In the genomic region with DNA sequence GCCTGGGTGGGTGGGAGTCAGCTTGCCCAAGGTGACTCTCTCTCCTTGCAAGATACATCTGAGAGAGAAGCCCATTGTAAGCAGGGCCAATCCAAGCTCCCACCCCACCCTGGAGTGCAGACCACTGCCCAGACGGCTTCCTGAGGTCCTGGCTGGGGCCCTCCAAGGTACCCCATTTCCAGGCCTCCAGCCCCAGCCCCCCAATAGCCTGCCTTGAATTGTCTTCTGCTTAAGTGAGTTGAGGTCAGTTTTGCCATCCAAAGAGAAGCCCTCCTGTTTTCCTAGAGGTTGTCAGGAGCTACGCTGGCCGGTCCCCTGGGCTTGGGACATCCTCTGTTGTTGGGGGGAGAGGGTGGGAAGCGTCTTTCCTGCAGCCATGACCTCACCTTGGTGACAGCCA, we compare ENCODE assay signal across 19 cellular contexts. TPM values are rescaled to one million over a fixed set of nuclear protein-coding genes. Genes with fewer than 3 reads are reported as not detected.
DNase-seq lines count a peak whose midpoint lies in the region; ATAC-seq and TF ChIP-seq lines count a peak whose summit lies in the region.
"Had no signal": no experiment of that assay in that cellular context is flagged by ENCODE, and none has a peak within 500 bp of the region (broad histone marks: within the 10 kb centered on the region; RNA-seq: fewer than 3 reads in every experiment).

No MANE protein-coding gene starts in this region.

- H3K4me2 ChIP-seq in SK-N-SH = no peak overlapping the region

- no peaks in the 10 kb centered on the region for H3K27me3 Mint-ChIP-seq in chondrocyte (ENCODE audit: low read depth)
- H3K27me3 Mint-ChIP-seq in nephron progenitor cell (ENCODE audit: low read depth, poor library complexity) = peaks cover 3% of the 10 kb centered on the region
- no peaks in the 10 kb centered on the region for H3K27me3 Mint-ChIP-seq in activated CD4-positive, alpha-beta T cell treated with anti-CD3 and anti-CD28 coated beads for 36 hours

- TF ChIP-seq CTCF in SK-N-SH (IDR thresholded peaks at IDR 0.05) = no peak
- TF ChIP-seq CTCF in chondrocyte (IDR thresholded peaks at IDR 0.05) = no peak
- no peak for TF ChIP-seq CTCF in nephron progenitor cell (IDR thresholded peaks at IDR 0.05)
- no peak for TF ChIP-seq CTCF in spleen (IDR thresholded peaks at IDR 0.05 in 8 of 11, conservative IDR thresholded peaks at IDR 0.05 in 3 of 11)

- ATAC-seq in SK-N-SH treated with all-trans-retinoic acid at 6 μM for 48 hours (no peak), HG02623 (IDR thresholded peaks at IDR 0.05; ENCODE audit: unreplicated experiment) (no peak)
- no peak for ATAC-seq in activated CD4-positive, alpha-beta T cell treated with anti-CD3 and anti-CD28 coated beads for 36 hours

- CTCF ChIA-PET in SK-N-SH (lab: Yijun Ruan, JAX) = interaction anchor here (1.9 kb wide), 1 partner anchor 16 kb away, joined by 6 read pairs; no protein-coding TSS in a partner anchor
- CTCF ChIA-PET in activated CD4-positive, alpha-beta T cell treated with anti-CD3 and anti-CD28 coated beads for 36 hours (lab: Charles Lee) = interaction anchor here (0.6 kb wide), 1 partner anchor 136 kb away, joined by 4 read pairs; no protein-coding TSS in a partner anchor

- no peak for TF ChIP-seq POLR2A in spleen (IDR thresholded peaks at IDR 0.05)

- whole genome bisulfite sequencing in SK-N-SH (ENCODE audit: low lambda C conversion rate) = 25% methylated on average over 2 of the region's 4 CpGs
- 72 to 91% (median 83%) methylated on average over 4 of the region's 4 CpGs for WGBS in spleen, 5 donors

- intact Hi-C loops in spleen (cut with DNase I; ENCODE audit: low total_unique reads) = no loop called here
- intact Hi-C loops in activated CD4-positive, alpha-beta T cell treated with anti-CD3 and anti-CD28 coated beads for 36 hours (cut with DNase I, micrococcal nuclease) = no loop called here

- TF ChIP-seq EP300 in SK-N-SH (IDR thresholded peaks at IDR 0.05; ENCODE audit: borderline replicate concordance in 1 of 2, low read depth in 1 of 2, low read length in 1 of 2) = no peak

- H3K9ac ChIP-seq in SK-N-SH = no peak overlapping the region

- no peaks in the 10 kb centered on the region for H3K79me2 ChIP-seq in SK-N-SH (ENCODE audit: insufficient read depth)

- DNase-seq in SK-N-SH (peak; percentile 13), chondrocyte (ENCODE audit: low spot score) (peak; percentile 47), nephron progenitor cell (no peak), spleen (peak; percentile 19)
- no peak for DNase-seq in activated CD4-positive, alpha-beta T cell treated with anti-CD3 and anti-CD28 coated beads for 36 hours
- DNase-seq in activated T-cell treated with anti-CD3 and anti-CD28 coated beads, Interleukin-2, amount 50 U/mL, for 1 hour = no peak
- DNase-seq: Calu3; CD4-positive, alpha-beta memory T cell; DMS53; Kasumi-1; NCI-H1105 treated with DMSO at 0.1 percent for 48 hours; NCI-H1694 treated with DMSO at 0.1 percent for 48 hours; NCI-H345; NCI-H526 treated with DMSO at 0.1 percent for 48 hours had no signal

- H3K9me3 ChIP-seq in SK-N-SH (no peaks in the 10 kb centered on the region), spleen (peaks cover 0 to 2% (median under 1%) of the 10 kb centered on the region in 8 donors)
- H3K9me3 ChIP-seq: BE2C had no signal

- peak overlapping the region in 1 of 2 experiments; percentile 86; a peak in 2 of 4 replicates for H3K27ac ChIP-seq in SK-N-SH (ENCODE audit: low read depth in 2 of 2, low read length in 1 of 2)
- H3K27ac ChIP-seq in spleen = no peak overlapping the region
- H3K27ac ChIP-seq: 22Rv1 had no signal

- no peak overlapping the region for H3K27ac Mint-ChIP-seq in chondrocyte (ENCODE audit: unreplicated experiment)
- H3K27ac Mint-ChIP-seq in nephron progenitor cell = peak overlapping the region; percentile 94
- no peak overlapping the region for H3K27ac Mint-ChIP-seq in activated CD4-positive, alpha-beta T cell treated with anti-CD3 and anti-CD28 coated beads for 36 hours
- H3K27ac Mint-ChIP-seq: CD4-positive, alpha-beta memory T cell; IgD-negative memory B cell had no signal

- TF ChIP-seq RAD21 in SK-N-SH (IDR thresholded peaks at IDR 0.05; ENCODE audit: low read length) = no peak

- no peaks in the 10 kb centered on the region for H3K36me3 ChIP-seq in SK-N-SH (replicated peaks in 1 of 2; ENCODE audit: control insufficient read depth in 1 of 2, insufficient read depth in 2 of 2, low read length in 1 of 2)
- peaks cover 0 to 4% (median 0%) of the 10 kb centered on the region in 6 donors for H3K36me3 ChIP-seq in spleen
- H3K36me3 ChIP-seq: BE2C had no signal

- H3K9me3 Mint-ChIP-seq in chondrocyte (ENCODE audit: low read depth) (peaks cover 3% of the 10 kb centered on the region), nephron progenitor cell (peaks cover 8% of the 10 kb centered on the region)
- no peaks in the 10 kb centered on the region for H3K9me3 Mint-ChIP-seq in activated CD4-positive, alpha-beta T cell treated with anti-CD3 and anti-CD28 coated beads for 36 hours (ENCODE audit: low read depth)

- H2AFZ ChIP-seq in SK-N-SH (ENCODE audit: low read depth) = no peak overlapping the region

- H3K9me2 ChIP-seq in SK-N-SH = no peaks in the 10 kb centered on the region

- H3K4me3 Mint-ChIP-seq in chondrocyte (ENCODE audit: unreplicated experiment) (no peak overlapping the region), nephron progenitor cell (no peak overlapping the region)
- H3K4me3 Mint-ChIP-seq in activated CD4-positive, alpha-beta T cell treated with anti-CD3 and anti-CD28 coated beads for 36 hours = no peak overlapping the region
- H3K4me3 Mint-ChIP-seq: CD4-positive, alpha-beta memory T cell; IgD-negative memory B cell had no signal

- no peaks in the 10 kb centered on the region for H4K20me1 ChIP-seq in SK-N-SH (ENCODE audit: insufficient read depth)

- H3K4me3 ChIP-seq in SK-N-SH (ENCODE audit: low read depth in 2 of 2, low read length in 1 of 2) (no peak overlapping the region), spleen (no peak overlapping the region)

- H3K36me3 Mint-ChIP-seq in chondrocyte (ENCODE audit: low read depth) (peaks cover 2% of the 10 kb centered on the region), nephron progenitor cell (ENCODE audit: low read depth) (peaks cover 7% of the 10 kb centered on the region)
- H3K36me3 Mint-ChIP-seq in activated CD4-positive, alpha-beta T cell treated with anti-CD3 and anti-CD28 coated beads for 36 hours (ENCODE audit: low read depth) = no peaks in the 10 kb centered on the region
- H3K36me3 Mint-ChIP-seq: CD4-positive, alpha-beta memory T cell; IgD-negative memory B cell had no signal

- H3F3A ChIP-seq in SK-N-SH (replicated peaks; ENCODE audit: insufficient read depth) = no peaks in the 10 kb centered on the region

- H3K4me1 Mint-ChIP-seq in chondrocyte (ENCODE audit: low read depth) = peaks cover 17% of the 10 kb centered on the region
- peaks cover 75% of the 10 kb centered on the region for H3K4me1 Mint-ChIP-seq in nephron progenitor cell
- no peaks in the 10 kb centered on the region for H3K4me1 Mint-ChIP-seq in activated CD4-positive, alpha-beta T cell treated with anti-CD3 and anti-CD28 coated beads for 36 hours
- H3K4me1 Mint-ChIP-seq: CD4-positive, alpha-beta memory T cell; IgD-negative memory B cell had no signal

- H3K4me1 ChIP-seq in SK-N-SH (ENCODE audit: control insufficient read depth in 1 of 2, insufficient read depth in 2 of 2, low read depth in 1 of 2, low read length in 1 of 2) = peaks cover 0 to 90% of the 10 kb centered on the region in 2 experiments; a peak in 2 of 4 replicates
- peaks cover 0 to 31% (median 4%) of the 10 kb centered on the region in 6 donors for H3K4me1 ChIP-seq in spleen
- H3K4me1 ChIP-seq: BE2C had no signal

- H3K27me3 ChIP-seq in SK-N-SH (ENCODE audit: insufficient read depth) (no peaks in the 10 kb centered on the region), spleen (replicated peaks in 1 of 7) (peaks cover 0 to 9% (median 0%) of the 10 kb centered on the region in 7 donors)
- H3K27me3 ChIP-seq: BE2C had no signal

- POLR2A ChIA-PET in SK-N-SH (lab: Yijun Ruan, JAX) = no interaction called here
- POLR2A ChIA-PET in activated CD4-positive, alpha-beta T cell treated with anti-CD3 and anti-CD28 coated beads for 36 hours (lab: Charles Lee) = no interaction called here

TF ChIP-seq in SK-N-SH, 30 proteins besides CTCF, POLR2A, EP300 and RAD21 (continues in another document):
- no peak for TF ChIP-seq NFIC (IDR thresholded peaks at IDR 0.05; ENCODE audit: borderline replicate concordance)
- TF ChIP-seq, protein P1, sequence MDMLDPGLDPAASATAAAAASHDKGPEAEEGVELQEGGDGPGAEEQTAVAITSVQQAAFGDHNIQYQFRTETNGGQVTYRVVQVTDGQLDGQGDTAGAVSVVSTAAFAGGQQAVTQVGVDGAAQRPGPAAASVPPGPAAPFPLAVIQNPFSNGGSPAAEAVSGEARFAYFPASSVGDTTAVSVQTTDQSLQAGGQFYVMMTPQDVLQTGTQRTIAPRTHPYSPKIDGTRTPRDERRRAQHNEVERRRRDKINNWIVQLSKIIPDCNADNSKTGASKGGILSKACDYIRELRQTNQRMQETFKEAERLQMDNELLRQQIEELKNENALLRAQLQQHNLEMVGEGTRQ (IDR thresholded peaks at IDR 0.05; ENCODE audit: borderline replicate concordance, low read depth, low read length) = no peak
- TF ChIP-seq MXI1 (IDR thresholded peaks at IDR 0.05; ENCODE audit: low read depth, low read length) = no peak

TF ChIP-seq in SK-N-SH treated with all-trans-retinoic acid at 6 μM for 48 hours, 23 proteins besides CTCF, POLR2A, EP300 and RAD21 (continues in another document):
- TF ChIP-seq ESRRG (CRISPR knock-in tag; IDR thresholded peaks at IDR 0.05) (no peak), SNAI2 (CRISPR knock-in tag; IDR thresholded peaks at IDR 0.05) (no peak), TOX (CRISPR knock-in tag; IDR thresholded peaks at IDR 0.05; ENCODE audit: borderline replicate concordance) (no peak)

RNA-seq across cellular contexts. Expression of a gene that starts 52.6 kb away (rescaled TPM):
- polyA plus RNA-seq in SK-N-SH (2012; rRNA removed) = 0.12 and 0.57 TPM in 2 replicates
- 0.21 and 0.67 TPM in 2 replicates for polyA plus RNA-seq in SK-N-SH (2012; cell fraction: cytosol; rRNA removed)
- polyA plus RNA-seq in SK-N-SH (2012; cell fraction: nucleus; rRNA removed) = 0.44 and 1.1 TPM in 2 replicates
- 17.9 to 93.2 TPM (median 91.2 TPM) in 3 replicates for total RNA-seq in chondrocyte
- 100 to 1,000 TPM in 1 of 7 donors, 10 to 100 TPM in 6; 44.0 to 101 (median 64.5) TPM for total RNA-seq in spleen
- polyA plus RNA-seq in spleen = 10 to 100 TPM in 1 of 3 donors, 1 to 10 TPM in 2; 4.0 to 16.8 (median 4.4) TPM
- total RNA-seq in activated CD4-positive, alpha-beta T cell treated with anti-CD3 and anti-CD28 coated beads for 36 hours = not detected
- total RNA-seq: Calu3; CD4-positive, alpha-beta memory T cell had no signal
- polyA plus RNA-seq: IgD-negative memory B cell had no signal

Comparison
In these comparisons a context has a peak if more than half of its experiments do, and no peak if none do; other contexts are left out.
1. DNase-seq: peak in SK-N-SH (single experiment), chondrocyte (single experiment) and spleen (single experiment); none in nephron progenitor cell (single experiment), activated CD4-positive, alpha-beta T cell treated with anti-CD3 and anti-CD28 coated beads for 36 hours (single experiment) and activated T-cell treated with anti-CD3 and anti-CD28 coated beads, Interleukin-2, amount 50 U/mL, for 1 hour (single experiment).
2. RNA of a gene that starts 52.6 kb away (total RNA-seq): 17.9 to 93.2 TPM in chondrocyte and 44.0 to 101 TPM in spleen; not detected in activated CD4-positive, alpha-beta T cell treated with anti-CD3 and anti-CD28 coated beads for 36 hours; every median in the first group is over 10 times any median in the second.